22 cellular contexts compared by ENCODE assay signal in the genomic region with DNA sequence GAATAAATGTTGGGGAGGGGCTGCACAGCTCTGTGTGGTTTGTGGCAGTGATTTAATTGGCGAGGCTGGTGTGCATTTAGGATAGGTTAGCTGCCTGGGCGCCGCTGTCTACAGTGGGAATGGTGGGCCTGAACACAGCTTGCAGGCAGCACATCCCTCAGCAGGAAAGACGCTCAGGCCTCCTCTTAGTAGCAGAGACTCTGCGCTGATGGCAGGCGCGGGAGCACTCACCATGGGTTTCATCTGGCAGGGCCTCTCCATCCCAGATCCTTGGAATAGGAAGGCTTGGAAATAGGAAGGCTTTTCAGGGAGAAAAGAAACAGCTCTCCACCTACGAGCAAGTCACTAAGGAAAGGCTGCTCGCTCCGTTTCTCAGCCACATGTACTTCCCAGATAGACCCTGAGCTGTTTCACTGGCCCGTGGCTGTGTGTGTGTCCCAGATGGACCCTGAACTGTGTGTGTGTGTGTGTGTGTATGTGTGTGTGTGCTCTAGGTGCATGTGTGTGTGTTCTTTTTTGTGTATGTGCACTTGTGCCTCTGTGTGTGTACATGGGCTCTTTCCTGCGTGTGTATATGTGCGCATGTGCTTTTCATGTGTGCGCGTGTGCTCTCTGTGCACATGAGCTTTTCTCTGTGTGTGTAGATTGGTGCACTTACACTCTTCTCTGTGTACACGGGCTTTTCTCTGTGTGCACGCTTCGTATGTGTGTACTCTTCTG.
A peak's percentile ranks its signal among the peaks of the same experiment; 100 is the strongest.
DNase-seq lines count a peak whose midpoint lies in the region; ATAC-seq and TF ChIP-seq lines count a peak whose summit lies in the region.
"Had no signal": no experiment of that assay in that cellular context is flagged by ENCODE, and none has a peak within 500 bp of the region (broad histone marks: within the 10 kb centered on the region; RNA-seq: fewer than 3 reads in every experiment).

No MANE protein-coding gene starts in this region.

- no peak for TF ChIP-seq POLR2A in gastrocnemius medialis (IDR thresholded peaks at IDR 0.05)

- H3K27ac Mint-ChIP-seq in nephron progenitor cell (peak overlapping the region; percentile 15), type B pancreatic cell (peak overlapping the region; percentile 16)

- intact Hi-C loops in aorta (cut with DNase I) (no loop called here), gastrocnemius medialis (cut with DNase I; ENCODE audit: low total_unique reads) (no loop called here)

- DNase-seq in ecto neural progenitor cell (ENCODE audit: low spot score) (peak; percentile 31), nephron progenitor cell (no peak), type B pancreatic cell (ENCODE audit: extremely low spot score, unreplicated experiment) (no peak), aorta (no peak), gastrocnemius medialis (no peak), GM10248 (ENCODE audit: extremely low spot score) (no peak)
- DNase-seq: C1 segment of cervical spinal cord; Caco-2; CD4-positive, alpha-beta memory T cell; DMS79 treated with DMSO at 0.1 percent for 48 hours; Kasumi-1; NCI-H1092 treated with DMSO at 0.1 percent for 48 hours; NCI-H1436 treated with DMSO at 0.1 percent for 48 hours; NCI-H1930; NCI-H446; NCI-H526; NCI-H82; NK-92 treated with Interleukin-12 subunit alpha and Interleukin-12 subunit beta, amount 100 ng/mL, for 24 hours; PC-3; SK-N-SH had no signal

- H3K4me1 Mint-ChIP-seq in nephron progenitor cell (peaks cover 31% of the 10 kb centered on the region), type B pancreatic cell (ENCODE audit: unreplicated experiment) (peaks cover 8% of the 10 kb centered on the region)

- CTCF ChIA-PET in HEK293 (lab: Yijun Ruan, JAX) (interaction anchor here (1.2 kb wide), 1 partner anchor 14 kb away, joined by 3 read pairs; no protein-coding TSS in a partner anchor), GM10248 (lab: Yijun Ruan, JAX) (interaction anchor here (1.4 kb wide), 1 partner anchor 148 kb away, joined by 4 read pairs; no protein-coding TSS in a partner anchor)

- H3K36me3 ChIP-seq in HEK293 (ENCODE audit: control insufficient read depth in 2 of 2, insufficient read depth in 1 of 2, low read length in 2 of 2) (no peaks in the 10 kb centered on the region; a peak in 1 of 3 replicates), aorta (ENCODE audit: control insufficient read depth in 1 of 2, insufficient read depth in 2 of 2, low read length in 1 of 2) (no peaks in the 10 kb centered on the region), gastrocnemius medialis (no peaks in the 10 kb centered on the region)

- TF ChIP-seq CTCF in HEK293 (tag by site-specific recombination; IDR thresholded peaks at IDR 0.05), result no peak
- no peak for TF ChIP-seq CTCF in nephron progenitor cell (IDR thresholded peaks at IDR 0.05)
- TF ChIP-seq CTCF in type B pancreatic cell (conservative IDR thresholded peaks at IDR 0.05), result no peak
- no peak for TF ChIP-seq CTCF in gastrocnemius medialis (IDR thresholded peaks at IDR 0.05 in 4 of 5, conservative IDR thresholded peaks at IDR 0.05 in 1 of 5)
- TF ChIP-seq CTCF in GM10248 (IDR thresholded peaks at IDR 0.05; ENCODE audit: control extremely low read depth, extremely low read depth, low read depth, missing control alignments), result no peak

- POLR2A ChIA-PET in HEK293 (lab: Yijun Ruan, JAX), result no interaction called here
- POLR2A ChIA-PET in GM10248 (lab: Yijun Ruan, JAX), result no interaction called here

- H3K4me3 ChIP-seq in HEK293 (ENCODE audit: low read depth, low read length) (no peak overlapping the region), aorta (ENCODE audit: low read length in 2 of 2) (no peak overlapping the region), gastrocnemius medialis (no peak overlapping the region)
- H3K4me3 ChIP-seq: K562 had no signal

- H3K9me3 ChIP-seq in HEK293 (ENCODE audit: control insufficient read depth, insufficient read depth, low read depth, low read length) (no peaks in the 10 kb centered on the region), aorta (ENCODE audit: control insufficient read depth, low read length) (no peaks in the 10 kb centered on the region), gastrocnemius medialis (no peaks in the 10 kb centered on the region)
- H3K9me3 ChIP-seq: Caco-2, SK-N-SH had no signal

- H3K27ac ChIP-seq in HEK293 (ENCODE audit: extremely low read depth, low read depth, low read length) (no peak overlapping the region), aorta (ENCODE audit: low read depth in 1 of 2, low read length in 2 of 2) (no peak overlapping the region), gastrocnemius medialis (no peak overlapping the region)

- H3K36me3 Mint-ChIP-seq in nephron progenitor cell (ENCODE audit: low read depth) (peaks cover 3% of the 10 kb centered on the region), type B pancreatic cell (peaks cover under 1% of the 10 kb centered on the region)

- 95% methylated on average over 18 of the region's 18 CpGs for WGBS in aorta, 2 donors

- H3K4me1 ChIP-seq in HEK293 (ENCODE audit: control insufficient read depth, insufficient read depth, low read length) (no peaks in the 10 kb centered on the region), aorta (ENCODE audit: control insufficient read depth in 1 of 2, insufficient read depth in 2 of 2, low read length in 2 of 2) (no peaks in the 10 kb centered on the region), gastrocnemius medialis (peaks cover 0 to under 1% of the 10 kb centered on the region in 2 donors)
- H3K4me1 ChIP-seq: Caco-2 had no signal

- in situ Hi-C loops in gastrocnemius medialis (cut with MboI; ENCODE audit: low sequenced_read_pairs in 4 of 4), result no loop called here

- H3K4me3 Mint-ChIP-seq in nephron progenitor cell (no peak overlapping the region), type B pancreatic cell (no peak overlapping the region)
- H3K4me3 Mint-ChIP-seq: CD4-positive, alpha-beta memory T cell had no signal

- no peaks in the 10 kb centered on the region for H3K27me3 ChIP-seq in aorta (ENCODE audit: control insufficient read depth in 1 of 2, insufficient read depth in 2 of 2, low read length in 1 of 2)
- no peaks in the 10 kb centered on the region for H3K27me3 ChIP-seq in gastrocnemius medialis

- ATAC-seq in aorta (ENCODE audit: low FRiP score) (no peak), gastrocnemius medialis (no peak)
- ATAC-seq: K562, PC-3 had no signal

- H3K9me3 Mint-ChIP-seq in nephron progenitor cell (no peaks in the 10 kb centered on the region), type B pancreatic cell (no peaks in the 10 kb centered on the region)

- H3K27me3 Mint-ChIP-seq in nephron progenitor cell (ENCODE audit: low read depth, poor library complexity), result no peaks in the 10 kb centered on the region
- H3K27me3 Mint-ChIP-seq in type B pancreatic cell, result no peaks in the 10 kb centered on the region
- H3K27me3 Mint-ChIP-seq: CD4-positive, alpha-beta memory T cell had no signal

TF ChIP-seq in HEK293, 187 proteins besides CTCF, POLR2A, EP300 and RAD21:
- TF ChIP-seq YY2 (tag by site-specific recombination; IDR thresholded peaks at IDR 0.05) (no peak), ZNF660 (tag by site-specific recombination; IDR thresholded peaks at IDR 0.05) (no peak), KLF9 (tag by site-specific recombination; IDR thresholded peaks at IDR 0.05; ENCODE audit: low read depth) (no peak)
- TF ChIP-seq, protein P1, sequence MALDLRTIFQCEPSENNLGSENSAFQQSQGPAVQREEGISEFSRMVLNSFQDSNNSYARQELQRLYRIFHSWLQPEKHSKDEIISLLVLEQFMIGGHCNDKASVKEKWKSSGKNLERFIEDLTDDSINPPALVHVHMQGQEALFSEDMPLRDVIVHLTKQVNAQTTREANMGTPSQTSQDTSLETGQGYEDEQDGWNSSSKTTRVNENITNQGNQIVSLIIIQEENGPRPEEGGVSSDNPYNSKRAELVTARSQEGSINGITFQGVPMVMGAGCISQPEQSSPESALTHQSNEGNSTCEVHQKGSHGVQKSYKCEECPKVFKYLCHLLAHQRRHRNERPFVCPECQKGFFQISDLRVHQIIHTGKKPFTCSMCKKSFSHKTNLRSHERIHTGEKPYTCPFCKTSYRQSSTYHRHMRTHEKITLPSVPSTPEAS (tag by site-specific recombination; IDR thresholded peaks at IDR 0.05), result peak; percentile 92
- TF ChIP-seq, protein P2, sequence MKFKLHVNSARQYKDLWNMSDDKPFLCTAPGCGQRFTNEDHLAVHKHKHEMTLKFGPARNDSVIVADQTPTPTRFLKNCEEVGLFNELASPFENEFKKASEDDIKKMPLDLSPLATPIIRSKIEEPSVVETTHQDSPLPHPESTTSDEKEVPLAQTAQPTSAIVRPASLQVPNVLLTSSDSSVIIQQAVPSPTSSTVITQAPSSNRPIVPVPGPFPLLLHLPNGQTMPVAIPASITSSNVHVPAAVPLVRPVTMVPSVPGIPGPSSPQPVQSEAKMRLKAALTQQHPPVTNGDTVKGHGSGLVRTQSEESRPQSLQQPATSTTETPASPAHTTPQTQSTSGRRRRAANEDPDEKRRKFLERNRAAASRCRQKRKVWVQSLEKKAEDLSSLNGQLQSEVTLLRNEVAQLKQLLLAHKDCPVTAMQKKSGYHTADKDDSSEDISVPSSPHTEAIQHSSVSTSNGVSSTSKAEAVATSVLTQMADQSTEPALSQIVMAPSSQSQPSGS (tag by site-specific recombination; IDR thresholded peaks at IDR 0.05; ENCODE audit: low read depth), result no peak
- TF ChIP-seq, protein P3, sequence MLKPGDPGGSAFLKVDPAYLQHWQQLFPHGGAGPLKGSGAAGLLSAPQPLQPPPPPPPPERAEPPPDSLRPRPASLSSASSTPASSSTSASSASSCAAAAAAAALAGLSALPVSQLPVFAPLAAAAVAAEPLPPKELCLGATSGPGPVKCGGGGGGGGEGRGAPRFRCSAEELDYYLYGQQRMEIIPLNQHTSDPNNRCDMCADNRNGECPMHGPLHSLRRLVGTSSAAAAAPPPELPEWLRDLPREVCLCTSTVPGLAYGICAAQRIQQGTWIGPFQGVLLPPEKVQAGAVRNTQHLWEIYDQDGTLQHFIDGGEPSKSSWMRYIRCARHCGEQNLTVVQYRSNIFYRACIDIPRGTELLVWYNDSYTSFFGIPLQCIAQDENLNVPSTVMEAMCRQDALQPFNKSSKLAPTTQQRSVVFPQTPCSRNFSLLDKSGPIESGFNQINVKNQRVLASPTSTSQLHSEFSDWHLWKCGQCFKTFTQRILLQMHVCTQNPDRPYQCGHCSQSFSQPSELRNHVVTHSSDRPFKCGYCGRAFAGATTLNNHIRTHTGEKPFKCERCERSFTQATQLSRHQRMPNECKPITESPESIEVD (tag by site-specific recombination; IDR thresholded peaks at IDR 0.05), result no peak
